15 cellular contexts compared by ENCODE assay signal in genomic region chr9:135108801-135109500, GRCh38. TPM values are rescaled to one million over a fixed set of nuclear protein-coding genes. Genes with fewer than 3 reads are reported as not detected.
A peak's percentile ranks its signal among the peaks of the same experiment; 100 is the strongest.
DNase-seq lines count a peak whose midpoint lies in the region; ATAC-seq and TF ChIP-seq lines count a peak whose summit lies in the region.
"Had no signal": no experiment of that assay in that cellular context is flagged by ENCODE, and none has a peak within 500 bp of the region (broad histone marks: within the 10 kb centered on the region; RNA-seq: fewer than 3 reads in every experiment).

No MANE protein-coding gene starts in this region.

- peaks cover 49 to 91% of the 10 kb centered on the region in 2 donors for H3K27me3 Mint-ChIP-seq in effector memory CD8-positive, alpha-beta T cell
- peaks cover 23 to 54% of the 10 kb centered on the region in 2 donors for H3K27me3 Mint-ChIP-seq in T-cell

- H3K9me3 ChIP-seq in BLaER1 treated with 17β-estradiol and CSF1 and Interleukin-3, amounts not matched to agents 10 nM and 100 nM (replicated peaks in 1 of 11): no peaks in the 10 kb centered on the region
- no peaks in the 10 kb centered on the region for H3K9me3 ChIP-seq in NT2/D1 (ENCODE audit: insufficient read depth, low read length)
- H3K9me3 ChIP-seq in osteoblast (ENCODE audit: low read depth, low read length): no peaks in the 10 kb centered on the region
- H3K9me3 ChIP-seq: BE2C, MG63 had no signal

- no peak overlapping the region for H2AFZ ChIP-seq in osteoblast (ENCODE audit: low read length)

- peaks cover 11 to 57% (median 31%) of the 10 kb centered on the region in 11 experiments; a peak in 15 of 22 replicates for H3K27me3 ChIP-seq in BLaER1 treated with 17β-estradiol and CSF1 and Interleukin-3, amounts not matched to agents 10 nM and 100 nM
- H3K27me3 ChIP-seq in NT2/D1 (ENCODE audit: insufficient read depth, insufficient read length) (no peaks in the 10 kb centered on the region), osteoblast (ENCODE audit: insufficient read depth, low read length) (no peaks in the 10 kb centered on the region)
- H3K27me3 ChIP-seq: BE2C, MG63 had no signal

- H3K79me2 ChIP-seq in osteoblast (ENCODE audit: insufficient read depth, low read length): no peaks in the 10 kb centered on the region

- no peak for ATAC-seq in effector memory CD8-positive, alpha-beta T cell (replicated peaks)
- ATAC-seq in T-cell (replicated peaks in 1 of 4): no peak
- ATAC-seq: HepG2 had no signal

- no peak overlapping the region for H3K27ac Mint-ChIP-seq in effector memory CD8-positive, alpha-beta T cell
- H3K27ac Mint-ChIP-seq in T-cell: no peak overlapping the region

- no peak overlapping the region for H3K4me3 ChIP-seq in BLaER1 treated with 17β-estradiol and CSF1 and Interleukin-3, amounts not matched to agents 10 nM and 100 nM
- H3K4me3 ChIP-seq in NT2/D1 (ENCODE audit: insufficient read length, low read depth) (no peak overlapping the region), osteoblast (ENCODE audit: insufficient read depth, low read length) (no peak overlapping the region)
- H3K4me3 ChIP-seq: MG63 had no signal

- H4K20me1 ChIP-seq in BLaER1 treated with 17β-estradiol and CSF1 and Interleukin-3, amounts not matched to agents 10 nM and 100 nM: peaks cover 0 to 74% (median 0%) of the 10 kb centered on the region in 11 experiments; a peak in 10 of 22 replicates
- H4K20me1 ChIP-seq in osteoblast (ENCODE audit: insufficient read depth, low read length): no peaks in the 10 kb centered on the region

- H3K4me2 ChIP-seq in BLaER1 treated with 17β-estradiol and CSF1 and Interleukin-3, amounts not matched to agents 10 nM and 100 nM: peak overlapping the region in 10 of 11 experiments; percentile 6 to 64 (median 44); a peak in 19 of 22 replicates
- H3K4me2 ChIP-seq in osteoblast (ENCODE audit: insufficient read depth, low read length): no peak overlapping the region

- peaks cover 0 to 12% (median 11%) of the 10 kb centered on the region in 10 experiments; a peak in 15 of 20 replicates for H3K4me1 ChIP-seq in BLaER1 treated with 17β-estradiol and CSF1 and Interleukin-3, amounts not matched to agents 10 nM and 100 nM
- peaks cover 24% of the 10 kb centered on the region for H3K4me1 ChIP-seq in NT2/D1 (ENCODE audit: insufficient read depth, insufficient read length)
- H3K4me1 ChIP-seq in osteoblast (ENCODE audit: insufficient read depth, low read length): no peaks in the 10 kb centered on the region
- H3K4me1 ChIP-seq: BE2C had no signal

- no peaks in the 10 kb centered on the region for H3K36me3 ChIP-seq in BLaER1 treated with 17β-estradiol and CSF1 and Interleukin-3, amounts not matched to agents 10 nM and 100 nM
- H3K36me3 ChIP-seq in NT2/D1 (ENCODE audit: insufficient read depth, insufficient read length, low read length) (peaks cover 55% of the 10 kb centered on the region), osteoblast (ENCODE audit: insufficient read depth, low read length) (no peaks in the 10 kb centered on the region)
- H3K36me3 ChIP-seq: MG63 had no signal

- H3K27ac ChIP-seq in BLaER1 treated with 17β-estradiol and CSF1 and Interleukin-3, amounts not matched to agents 10 nM and 100 nM: no peak overlapping the region
- no peak overlapping the region for H3K27ac ChIP-seq in osteoblast (ENCODE audit: low read depth, low read length)

- no peaks in the 10 kb centered on the region for H3K36me3 Mint-ChIP-seq in effector memory CD8-positive, alpha-beta T cell (ENCODE audit: insufficient read depth)
- H3K36me3 Mint-ChIP-seq in T-cell: no peaks in the 10 kb centered on the region
- H3K36me3 Mint-ChIP-seq: CD8-positive, alpha-beta memory T cell had no signal

- DNase-seq in NT2/D1 (ENCODE audit: low read depth, low spot score) (no peak), osteoblast (ENCODE audit: insufficient read length, low spot score, missing footprints) (peak; percentile 56), HuH-7 (ENCODE audit: low spot score) (no peak), T-cell (no peak)
- DNase-seq in effector memory CD8-positive, alpha-beta T cell: no peak
- DNase-seq in activated T-cell treated with anti-CD3 and anti-CD28 coated beads, Interleukin-2, amount 50 U/mL, for 48 hours: no peak
- DNase-seq: BE2C; CD8-positive, alpha-beta memory T cell; DMS153; EL; MG63; NCI-H1092 treated with DMSO at 0.1 percent for 48 hours; NCI-H1694 had no signal

- H3K9ac ChIP-seq in BLaER1 treated with 17β-estradiol and CSF1 and Interleukin-3, amounts not matched to agents 10 nM and 100 nM: no peak overlapping the region
- H3K9ac ChIP-seq in NT2/D1 (ENCODE audit: insufficient read length, low read depth): peak overlapping the region; percentile 24

- peak overlapping the region; percentile 3 to 6 for H3K4me3 Mint-ChIP-seq in effector memory CD8-positive, alpha-beta T cell
- H3K4me3 Mint-ChIP-seq in T-cell: no peak overlapping the region

- no peaks in the 10 kb centered on the region for H3K9me3 Mint-ChIP-seq in effector memory CD8-positive, alpha-beta T cell
- H3K9me3 Mint-ChIP-seq in T-cell: no peaks in the 10 kb centered on the region
- H3K9me3 Mint-ChIP-seq: CD8-positive, alpha-beta memory T cell had no signal

- CTCF ChIA-PET in T-cell (lab: Charles Lee): no interaction called here

- POLR2A ChIA-PET in T-cell (lab: Charles Lee): no interaction called here

- H3K4me1 Mint-ChIP-seq in effector memory CD8-positive, alpha-beta T cell (ENCODE audit: low read depth in 2 of 2): peaks cover 7 to 11% of the 10 kb centered on the region in 2 donors
- peaks cover 0 to 9% (median 5%) of the 10 kb centered on the region in 3 donors for H3K4me1 Mint-ChIP-seq in T-cell

- no peak for TF ChIP-seq CTCF in osteoblast (IDR thresholded peaks at IDR 0.05; ENCODE audit: extremely low read depth, low read depth, low read length)

RNA-seq across cellular contexts. Expression of gene OLFM1, which starts 21.5 kb away (rescaled TPM):
- total RNA-seq in osteoblast: under 0.01 and 0.29 TPM in 2 replicates
- total RNA-seq in T-cell: under 1 TPM in 1 of 5 donors, not detected in 4; 0.16 TPM
- total RNA-seq: CD8-positive, alpha-beta memory T cell; HepG2 had no signal

Comparison
In these comparisons a context has a peak if more than half of its experiments do, and no peak if none do; other contexts are left out.
1. H3K4me3 Mint-ChIP-seq: peak in effector memory CD8-positive, alpha-beta T cell (2 of 2); none in T-cell (0 of 3).